1 cellular context compared by ENCODE assay signal in genomic region chr19:38683393-38684077, GRCh38.
TF ChIP-seq lines count a peak whose summit lies in the region.

No MANE protein-coding gene starts in this region.

TF ChIP-seq in A549, 52 proteins besides CTCF, POLR2A, EP300 and RAD21 (continued from another document):
- TF ChIP-seq HOXB5 (CRISPR knock-in tag; IDR thresholded peaks at IDR 0.05) (peak; percentile 82), ZC3H11A (IDR thresholded peaks at IDR 0.05) (no peak), SMC3 (IDR thresholded peaks at IDR 0.05) (peak; percentile 49), HEYL (CRISPR knock-in tag; IDR thresholded peaks at IDR 0.05) (peak; percentile 71; the same call in 1 of the 2 replicates), EHF (CRISPR knock-in tag; IDR thresholded peaks at IDR 0.05) (peak; percentile 94), ELK1 (IDR thresholded peaks at IDR 0.05; ENCODE audit: low read depth, low read length) (no peak), CHD4 (IDR thresholded peaks at IDR 0.05; ENCODE audit: borderline replicate concordance) (no peak), HOXB13 (CRISPR knock-in tag; IDR thresholded peaks at IDR 0.05; ENCODE audit: low read depth) (peak; percentile 84; the same call in 1 of the 2 replicates), SREBF2 (IDR thresholded peaks at IDR 0.05) (no peak), MYC (IDR thresholded peaks at IDR 0.05; ENCODE audit: borderline replicate concordance, low read length) (peak; percentile 42), JUN (IDR thresholded peaks at IDR 0.05) (peak; percentile 85 to 94), CBX8 (IDR thresholded peaks at IDR 0.05) (no peak), KDM1A (IDR thresholded peaks at IDR 0.05; ENCODE audit: low read depth) (no peak), EHMT2 (IDR thresholded peaks at IDR 0.05; ENCODE audit: low read depth) (no peak), ZSCAN20 (CRISPR knock-in tag; IDR thresholded peaks at IDR 0.05) (no peak; the same call in none of the 2 replicates), FOSL2 (IDR thresholded peaks at IDR 0.05) (peak; percentile 95), FOSL2 (CRISPR knock-in tag; IDR thresholded peaks at IDR 0.05) (peak; percentile 100), CBX2 (IDR thresholded peaks at IDR 0.05; ENCODE audit: borderline replicate concordance, low read depth) (no peak), CEBPB (IDR thresholded peaks at IDR 0.05) (peak; percentile 41 to 75; a peak in 3 of 4 replicates), BCL3 (IDR thresholded peaks at IDR 0.05) (peak; percentile 89; the same call in 2 of the 3 replicates), ATOH8 (CRISPR knock-in tag; IDR thresholded peaks at IDR 0.05; ENCODE audit: low read depth) (peak; percentile 23; the same call in 1 of the 2 replicates), TFCP2L1 (CRISPR knock-in tag; IDR thresholded peaks at IDR 0.05) (peak; percentile 46; the same call in 1 of the 2 replicates), CHD2 (IDR thresholded peaks at IDR 0.05; ENCODE audit: low read length, partially characterized antibody) (no peak), JUNB (IDR thresholded peaks at IDR 0.05) (peak; percentile 98), NR3C1 (IDR thresholded peaks at IDR 0.05) (no peak), E2F6 (IDR thresholded peaks at IDR 0.05; ENCODE audit: borderline replicate concordance, low read depth) (peak; percentile 54; the same call in 1 of the 2 replicates)
TF ChIP-seq in A549: peak in this region for 26.
